15 cellular contexts compared by ENCODE assay signal in the genomic region with DNA sequence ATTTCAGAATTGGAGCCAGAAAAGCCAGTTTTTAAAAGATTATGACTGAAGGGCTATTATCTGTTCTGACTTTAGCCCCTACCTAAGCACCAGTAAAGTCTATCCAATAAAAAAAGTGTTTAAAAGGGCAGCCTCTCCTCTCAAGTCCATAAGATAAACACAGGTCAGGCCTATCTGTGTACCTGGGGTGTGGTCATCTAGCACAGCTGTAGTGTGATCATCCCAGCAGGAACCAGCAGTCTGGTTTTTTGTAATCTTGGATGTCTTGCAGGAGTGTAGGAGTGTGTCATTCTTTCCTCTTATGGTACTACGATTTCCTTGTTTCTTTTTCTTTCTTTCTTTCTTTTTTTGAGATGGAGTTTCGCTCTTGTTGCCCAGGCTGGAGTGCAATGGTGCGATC. TPM values are rescaled to one million over a fixed set of nuclear protein-coding genes. Genes with fewer than 3 reads are reported as not detected.
DNase-seq lines count a peak whose midpoint lies in the region; ATAC-seq, FAIRE-seq and TF ChIP-seq lines count a peak whose summit lies in the region.
"Had no signal": no experiment of that assay in that cellular context is flagged by ENCODE, and none has a peak within 500 bp of the region (broad histone marks: within the 10 kb centered on the region; RNA-seq: fewer than 3 reads in every experiment).

No MANE protein-coding gene starts in this region.

- WGBS in esophagus muscularis mucosa, result 88% methylated on average over 3 of the region's 3 CpGs

- no peak for DNase-seq in H54 (ENCODE audit: insufficient read length, low spot score)
- DNase-seq in Peyer's patch, result peak in 1 of 3 donors; percentile 67
- DNase-seq in esophagus muscularis mucosa (ENCODE audit: extremely low spot score), result no peak
- no peak for DNase-seq in COLO668 (lab: John Stamatoyannopoulos, UW; ENCODE audit: unreplicated experiment)
- no peak for DNase-seq in SW480 (ENCODE audit: low spot score)
- no peak for DNase-seq in activated CD4-positive, alpha-beta T cell treated with anti-CD3 and anti-CD28 coated beads for 4 hours
- DNase-seq: H7, lower lobe of right lung, NCI-H1105, NCI-H226, PC-9, right lobe of liver, T-cell had no signal

- H3K4me1 ChIP-seq in Peyer's patch (peaks cover 0 to 82% (median under 1%) of the 10 kb centered on the region in 4 donors), esophagus muscularis mucosa (peaks cover 52 to 85% (median 67%) of the 10 kb centered on the region in 4 donors), skeletal muscle tissue (ENCODE audit: control insufficient read depth in 3 of 3, insufficient read depth in 3 of 3, low read length in 3 of 3) (peaks cover 20 to 40% (median 36%) of the 10 kb centered on the region in 3 donors)

- H3K27me3 ChIP-seq in Peyer's patch (no peaks in the 10 kb centered on the region), esophagus muscularis mucosa (no peaks in the 10 kb centered on the region), skeletal muscle tissue (ENCODE audit: control insufficient read depth in 3 of 3, insufficient read depth in 3 of 3, low read length in 3 of 3) (no peaks in the 10 kb centered on the region)
- H3K27me3 ChIP-seq: right lobe of liver had no signal

- intact Hi-C loops in esophagus muscularis mucosa (cut with DNase I), result no loop called here

- FAIRE-seq in H54 (lab: Jason Lieb, UNC), result peak; percentile 57

- H3K4me3 ChIP-seq in Peyer's patch, result peak overlapping the region in 1 of 4 donors; percentile 6
- H3K4me3 ChIP-seq in esophagus muscularis mucosa, result no peak overlapping the region
- no peak overlapping the region for H3K4me3 ChIP-seq in skeletal muscle tissue (ENCODE audit: low read length in 3 of 3)
- H3K4me3 ChIP-seq: lower lobe of right lung, PC-9, right lobe of liver had no signal

- H3K9ac ChIP-seq in skeletal muscle tissue (ENCODE audit: low read depth in 1 of 3, low read length in 3 of 3), result no peak overlapping the region

- H3K27ac ChIP-seq in Peyer's patch, result peak overlapping the region in 3 of 4 donors; percentile 25 to 72 (median 62)
- H3K27ac ChIP-seq in esophagus muscularis mucosa (replicated peaks in 1 of 4), result peak overlapping the region; percentile 31 to 52 (median 44)
- peak overlapping the region; percentile 37 for H3K27ac ChIP-seq in skeletal muscle tissue (ENCODE audit: low read depth, low read length)
- H3K27ac ChIP-seq: lower lobe of right lung, PC-9, right lobe of liver had no signal

- TF ChIP-seq CTCF in Peyer's patch (IDR thresholded peaks at IDR 0.05), result no peak
- no peak for TF ChIP-seq CTCF in esophagus muscularis mucosa (IDR thresholded peaks at IDR 0.05)

- ATAC-seq in GM19467 (IDR thresholded peaks at IDR 0.05; ENCODE audit: unreplicated experiment), result no peak
- ATAC-seq: right lobe of liver, T-cell had no signal

- H3K9me3 ChIP-seq in Peyer's patch, result no peaks in the 10 kb centered on the region
- no peaks in the 10 kb centered on the region for H3K9me3 ChIP-seq in esophagus muscularis mucosa
- no peaks in the 10 kb centered on the region for H3K9me3 ChIP-seq in skeletal muscle tissue (ENCODE audit: control insufficient read depth in 3 of 3, low read length in 3 of 3)
- H3K9me3 ChIP-seq: lower lobe of right lung, right lobe of liver had no signal

- peaks cover 0 to 36% (median 0%) of the 10 kb centered on the region in 3 donors for H3K36me3 ChIP-seq in Peyer's patch
- H3K36me3 ChIP-seq in esophagus muscularis mucosa, result peaks cover 5 to 33% (median 20%) of the 10 kb centered on the region in 4 donors
- H3K36me3 ChIP-seq in skeletal muscle tissue (ENCODE audit: control insufficient read depth in 3 of 3, insufficient read depth in 3 of 3, low read length in 3 of 3), result peaks cover 3 to 18% (median 16%) of the 10 kb centered on the region in 3 donors

- TF ChIP-seq POLR2A in H54 (IDR thresholded peaks at IDR 0.05; ENCODE audit: low read depth, low read length) (no peak), Peyer's patch (IDR thresholded peaks at IDR 0.05) (no peak), esophagus muscularis mucosa (IDR thresholded peaks at IDR 0.05; ENCODE audit: low read depth) (no peak)

- no peak for TF ChIP-seq EP300 in esophagus muscularis mucosa (IDR thresholded peaks at IDR 0.05)

RNA-seq across cellular contexts. Expression of gene APPL2, which starts 6.5 kb away (rescaled TPM):
- total RNA-seq in Peyer's patch, result 100 to 1,000 TPM; 169 to 203 (median 185) TPM
- total RNA-seq in esophagus muscularis mucosa, result 10 to 100 TPM; 16.6 to 30.0 (median 23.3) TPM
- 27.1 TPM for total RNA-seq in skeletal muscle tissue
